ENCODE assay signal across 11 cellular contexts in genomic region chr11:19598456-19598855, GRCh38.
"Had no signal": no experiment of that assay in that cellular context is flagged by ENCODE, and none has a peak within 500 bp of the region (broad histone marks: within the 10 kb centered on the region; RNA-seq: fewer than 3 reads in every experiment).

No MANE protein-coding gene starts in this region.

- ATAC-seq: T-helper 17 cell, WTC11 had no signal

- DNase-seq: activated CD4-positive, alpha-beta T cell treated with anti-CD3 and anti-CD28 coated beads for 48 hours; activated naive CD4-positive, alpha-beta T cell; central memory CD4-positive, alpha-beta T cell; effector memory CD4-positive, alpha-beta T cell; hippocampal formation; retina; T-helper 17 cell had no signal

- H3K4me1 ChIP-seq: neural progenitor cell had no signal

- H3K36me3 ChIP-seq: neural progenitor cell, tibial nerve had no signal

- H3K4me3 ChIP-seq: neural progenitor cell, smooth muscle cell, tibial nerve had no signal

- H3K27me3 ChIP-seq: neural progenitor cell, tibial nerve had no signal

- H3K27ac ChIP-seq: neural progenitor cell, tibial nerve had no signal

- H3K9me3 ChIP-seq: tibial nerve had no signal
